7 cellular contexts compared by ENCODE assay signal in the genomic region with DNA sequence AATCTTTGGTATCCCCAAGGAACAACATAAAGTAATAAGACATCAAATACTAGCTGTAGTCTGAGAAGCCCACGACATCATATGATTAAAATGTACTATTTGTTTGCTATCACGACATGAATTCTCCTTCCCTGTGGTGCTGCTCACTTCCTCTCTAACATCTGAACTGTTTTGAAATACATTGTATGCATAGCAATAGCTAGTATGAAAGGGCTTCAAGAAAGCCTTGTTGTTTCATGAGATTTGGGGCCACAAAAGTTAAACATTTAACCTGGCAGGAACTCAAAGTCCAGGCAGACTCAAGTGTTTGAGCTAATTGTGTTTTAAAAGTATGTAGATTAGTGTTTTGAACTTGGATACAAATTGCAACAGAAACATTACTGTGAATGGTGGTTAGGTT.
DNase-seq lines count a peak whose midpoint lies in the region; ATAC-seq and TF ChIP-seq lines count a peak whose summit lies in the region.

No MANE protein-coding gene starts in this region.

- H3K36me3 ChIP-seq in adipocyte (ENCODE audit: control insufficient read depth, insufficient read depth, low read length, severe bottlenecking): no peaks in the 10 kb centered on the region
- H3K36me3 ChIP-seq in SK-N-SH (replicated peaks in 1 of 2; ENCODE audit: control insufficient read depth in 1 of 2, insufficient read depth in 2 of 2, low read length in 1 of 2): no peaks in the 10 kb centered on the region

- no peak for TF ChIP-seq CTCF in nephron (IDR thresholded peaks at IDR 0.05; ENCODE audit: unreplicated experiment in 3 of 3)
- no peak for TF ChIP-seq CTCF in SK-N-SH (IDR thresholded peaks at IDR 0.05)

- peaks cover 5% of the 10 kb centered on the region for H3K27me3 Mint-ChIP-seq in nephron (ENCODE audit: low read depth)

- TF ChIP-seq EP300 in SK-N-SH (IDR thresholded peaks at IDR 0.05; ENCODE audit: borderline replicate concordance in 1 of 2, low read depth in 1 of 2, low read length in 1 of 2): no peak

- H3K4me1 Mint-ChIP-seq in nephron: no peaks in the 10 kb centered on the region

- WGBS in SK-N-SH (ENCODE audit: low lambda C conversion rate): 0% methylated on average over 2 of the region's 2 CpGs

- H3F3A ChIP-seq in SK-N-SH (replicated peaks; ENCODE audit: insufficient read depth): no peaks in the 10 kb centered on the region

- POLR2A ChIA-PET in SK-N-SH (lab: Yijun Ruan, JAX): no interaction called here

- H3K36me3 Mint-ChIP-seq in nephron (ENCODE audit: low read depth): no peaks in the 10 kb centered on the region

- ATAC-seq in GM19324 (IDR thresholded peaks at IDR 0.05; ENCODE audit: low FRiP score, unreplicated experiment) (peak; percentile 69), HG03175 (IDR thresholded peaks at IDR 0.05; ENCODE audit: unreplicated experiment) (peak; percentile 81)

- no peak overlapping the region for H2AFZ ChIP-seq in SK-N-SH (ENCODE audit: low read depth)

- H3K27me3 ChIP-seq in adipocyte (replicated peaks; ENCODE audit: control insufficient read depth, insufficient read depth, low read length): no peaks in the 10 kb centered on the region
- H3K27me3 ChIP-seq in SK-N-SH (ENCODE audit: insufficient read depth): no peaks in the 10 kb centered on the region; the same call in 1 of the 2 replicates

- TF ChIP-seq RAD21 in SK-N-SH (IDR thresholded peaks at IDR 0.05; ENCODE audit: low read length): no peak

- H4K20me1 ChIP-seq in SK-N-SH (ENCODE audit: insufficient read depth): no peaks in the 10 kb centered on the region

- no peak overlapping the region for H3K27ac ChIP-seq in SK-N-SH (ENCODE audit: low read depth in 2 of 2, low read length in 1 of 2)

- peaks cover 14% of the 10 kb centered on the region for H3K9me3 Mint-ChIP-seq in nephron

- no peaks in the 10 kb centered on the region for H3K79me2 ChIP-seq in SK-N-SH (ENCODE audit: insufficient read depth)

- peak; percentile 74 for DNase-seq in adipocyte (ENCODE audit: low read depth)
- DNase-seq in NCI-H524 treated with DMSO at 0.1 percent for 48 hours (lab: John Stamatoyannopoulos, UW): no peak
- DNase-seq in SK-N-SH: no peak
- DNase-seq in NCI-H1105 (lab: John Stamatoyannopoulos, UW): no peak

- peaks cover 12% of the 10 kb centered on the region for H3K9me3 ChIP-seq in adipocyte (ENCODE audit: control insufficient read depth, low read length)
- no peaks in the 10 kb centered on the region for H3K9me3 ChIP-seq in SK-N-SH

- CTCF ChIA-PET in SK-N-SH (lab: Yijun Ruan, JAX): interaction anchor here (1.5 kb wide), 1 partner anchor 12 kb away, joined by 3 read pairs; no protein-coding TSS in a partner anchor

- no peak overlapping the region for H3K4me2 ChIP-seq in SK-N-SH

- H3K9ac ChIP-seq in adipocyte (ENCODE audit: low read length) (no peak overlapping the region), SK-N-SH (no peak overlapping the region)

- peak overlapping the region in 2 of 3 experiments; percentile 68 to 71 for H3K27ac Mint-ChIP-seq in nephron

- H3K9me2 ChIP-seq in SK-N-SH: no peaks in the 10 kb centered on the region

- no peak overlapping the region for H3K4me3 Mint-ChIP-seq in nephron

- H3K4me1 ChIP-seq in adipocyte (ENCODE audit: control insufficient read depth, insufficient read depth, low read length) (peaks cover 3% of the 10 kb centered on the region), SK-N-SH (ENCODE audit: control insufficient read depth in 1 of 2, insufficient read depth in 2 of 2, low read depth in 1 of 2, low read length in 1 of 2) (no peaks in the 10 kb centered on the region)

- H3K4me3 ChIP-seq in adipocyte (ENCODE audit: low read length): no peak overlapping the region
- no peak overlapping the region for H3K4me3 ChIP-seq in SK-N-SH (ENCODE audit: low read depth in 2 of 2, low read length in 1 of 2)

TF ChIP-seq in SK-N-SH, 30 proteins besides CTCF, POLR2A, EP300 and RAD21 (continues in another document):
- TF ChIP-seq ELF1 (IDR thresholded peaks at IDR 0.05): no peak
- TF ChIP-seq NFIC (IDR thresholded peaks at IDR 0.05; ENCODE audit: borderline replicate concordance): no peak
- TF ChIP-seq, protein P1, sequence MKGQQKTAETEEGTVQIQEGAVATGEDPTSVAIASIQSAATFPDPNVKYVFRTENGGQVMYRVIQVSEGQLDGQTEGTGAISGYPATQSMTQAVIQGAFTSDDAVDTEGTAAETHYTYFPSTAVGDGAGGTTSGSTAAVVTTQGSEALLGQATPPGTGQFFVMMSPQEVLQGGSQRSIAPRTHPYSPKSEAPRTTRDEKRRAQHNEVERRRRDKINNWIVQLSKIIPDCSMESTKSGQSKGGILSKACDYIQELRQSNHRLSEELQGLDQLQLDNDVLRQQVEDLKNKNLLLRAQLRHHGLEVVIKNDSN (IDR thresholded peaks at IDR 0.05; ENCODE audit: borderline replicate concordance, low read depth): no peak
- TF ChIP-seq, protein P2, sequence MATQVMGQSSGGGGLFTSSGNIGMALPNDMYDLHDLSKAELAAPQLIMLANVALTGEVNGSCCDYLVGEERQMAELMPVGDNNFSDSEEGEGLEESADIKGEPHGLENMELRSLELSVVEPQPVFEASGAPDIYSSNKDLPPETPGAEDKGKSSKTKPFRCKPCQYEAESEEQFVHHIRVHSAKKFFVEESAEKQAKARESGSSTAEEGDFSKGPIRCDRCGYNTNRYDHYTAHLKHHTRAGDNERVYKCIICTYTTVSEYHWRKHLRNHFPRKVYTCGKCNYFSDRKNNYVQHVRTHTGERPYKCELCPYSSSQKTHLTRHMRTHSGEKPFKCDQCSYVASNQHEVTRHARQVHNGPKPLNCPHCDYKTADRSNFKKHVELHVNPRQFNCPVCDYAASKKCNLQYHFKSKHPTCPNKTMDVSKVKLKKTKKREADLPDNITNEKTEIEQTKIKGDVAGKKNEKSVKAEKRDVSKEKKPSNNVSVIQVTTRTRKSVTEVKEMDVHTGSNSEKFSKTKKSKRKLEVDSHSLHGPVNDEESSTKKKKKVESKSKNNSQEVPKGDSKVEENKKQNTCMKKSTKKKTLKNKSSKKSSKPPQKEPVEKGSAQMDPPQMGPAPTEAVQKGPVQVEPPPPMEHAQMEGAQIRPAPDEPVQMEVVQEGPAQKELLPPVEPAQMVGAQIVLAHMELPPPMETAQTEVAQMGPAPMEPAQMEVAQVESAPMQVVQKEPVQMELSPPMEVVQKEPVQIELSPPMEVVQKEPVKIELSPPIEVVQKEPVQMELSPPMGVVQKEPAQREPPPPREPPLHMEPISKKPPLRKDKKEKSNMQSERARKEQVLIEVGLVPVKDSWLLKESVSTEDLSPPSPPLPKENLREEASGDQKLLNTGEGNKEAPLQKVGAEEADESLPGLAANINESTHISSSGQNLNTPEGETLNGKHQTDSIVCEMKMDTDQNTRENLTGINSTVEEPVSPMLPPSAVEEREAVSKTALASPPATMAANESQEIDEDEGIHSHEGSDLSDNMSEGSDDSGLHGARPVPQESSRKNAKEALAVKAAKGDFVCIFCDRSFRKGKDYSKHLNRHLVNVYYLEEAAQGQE (IDR thresholded peaks at IDR 0.05; ENCODE audit: low read depth, low read length): no peak
- TF ChIP-seq, protein P3, sequence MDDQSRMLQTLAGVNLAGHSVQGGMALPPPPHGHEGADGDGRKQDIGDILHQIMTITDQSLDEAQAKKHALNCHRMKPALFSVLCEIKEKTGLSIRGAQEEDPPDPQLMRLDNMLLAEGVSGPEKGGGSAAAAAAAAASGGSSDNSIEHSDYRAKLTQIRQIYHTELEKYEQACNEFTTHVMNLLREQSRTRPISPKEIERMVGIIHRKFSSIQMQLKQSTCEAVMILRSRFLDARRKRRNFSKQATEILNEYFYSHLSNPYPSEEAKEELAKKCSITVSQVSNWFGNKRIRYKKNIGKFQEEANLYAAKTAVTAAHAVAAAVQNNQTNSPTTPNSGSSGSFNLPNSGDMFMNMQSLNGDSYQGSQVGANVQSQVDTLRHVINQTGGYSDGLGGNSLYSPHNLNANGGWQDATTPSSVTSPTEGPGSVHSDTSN (IDR thresholded peaks at IDR 0.05): no peak
- TF ChIP-seq, protein P4, sequence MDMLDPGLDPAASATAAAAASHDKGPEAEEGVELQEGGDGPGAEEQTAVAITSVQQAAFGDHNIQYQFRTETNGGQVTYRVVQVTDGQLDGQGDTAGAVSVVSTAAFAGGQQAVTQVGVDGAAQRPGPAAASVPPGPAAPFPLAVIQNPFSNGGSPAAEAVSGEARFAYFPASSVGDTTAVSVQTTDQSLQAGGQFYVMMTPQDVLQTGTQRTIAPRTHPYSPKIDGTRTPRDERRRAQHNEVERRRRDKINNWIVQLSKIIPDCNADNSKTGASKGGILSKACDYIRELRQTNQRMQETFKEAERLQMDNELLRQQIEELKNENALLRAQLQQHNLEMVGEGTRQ (IDR thresholded peaks at IDR 0.05; ENCODE audit: borderline replicate concordance, low read depth, low read length): no peak
- no peak for TF ChIP-seq FOXM1 (IDR thresholded peaks at IDR 0.05; ENCODE audit: low read depth)
- TF ChIP-seq POLR2AphosphoS5 (IDR thresholded peaks at IDR 0.05; ENCODE audit: low read depth, low read length): no peak
- no peak for TF ChIP-seq CHD2 (IDR thresholded peaks at IDR 0.05; ENCODE audit: low read length, partially characterized antibody)
- TF ChIP-seq YY1 (IDR thresholded peaks at IDR 0.05; ENCODE audit: low read depth): no peak
- no peak for TF ChIP-seq JUND (IDR thresholded peaks at IDR 0.05)
- no peak for TF ChIP-seq MEF2A (IDR thresholded peaks at IDR 0.05; ENCODE audit: borderline replicate concordance, low read depth)
- TF ChIP-seq, protein P5, sequence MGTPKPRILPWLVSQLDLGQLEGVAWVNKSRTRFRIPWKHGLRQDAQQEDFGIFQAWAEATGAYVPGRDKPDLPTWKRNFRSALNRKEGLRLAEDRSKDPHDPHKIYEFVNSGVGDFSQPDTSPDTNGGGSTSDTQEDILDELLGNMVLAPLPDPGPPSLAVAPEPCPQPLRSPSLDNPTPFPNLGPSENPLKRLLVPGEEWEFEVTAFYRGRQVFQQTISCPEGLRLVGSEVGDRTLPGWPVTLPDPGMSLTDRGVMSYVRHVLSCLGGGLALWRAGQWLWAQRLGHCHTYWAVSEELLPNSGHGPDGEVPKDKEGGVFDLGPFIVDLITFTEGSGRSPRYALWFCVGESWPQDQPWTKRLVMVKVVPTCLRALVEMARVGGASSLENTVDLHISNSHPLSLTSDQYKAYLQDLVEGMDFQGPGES (IDR thresholded peaks at IDR 0.05; ENCODE audit: low read depth, low read length): no peak
